ENCODE assay signal across 1 cellular context in genomic region chr10:130110236-130111114, GRCh38.
TF ChIP-seq lines count a peak whose summit lies in the region.

Gene C10orf143 (minus strand): TSS chr10:130110830. CDS start chr10:130110772, 58 bp downstream.

TF ChIP-seq in HepG2, 621 proteins besides CTCF, POLR2A, EP300 and RAD21 (continued from another document and continues in another):
- TF ChIP-seq HINFP (CRISPR knock-in tag; IDR thresholded peaks at IDR 0.05; ENCODE audit: low read depth) (peak; percentile 32; the same call in 1 of the 2 replicates), IRX3 (CRISPR knock-in tag; IDR thresholded peaks at IDR 0.05; ENCODE audit: borderline replicate concordance, low read depth) (peak; percentile 63; the same call in 1 of the 2 replicates), ZNF772 (CRISPR knock-in tag; IDR thresholded peaks at IDR 0.05) (peak; percentile 84; the same call in 1 of the 2 replicates), ZNF354B (CRISPR knock-in tag; IDR thresholded peaks at IDR 0.05) (no peak), ZSCAN25 (CRISPR knock-in tag; IDR thresholded peaks at IDR 0.05) (peak; percentile 47; the same call in 1 of the 2 replicates), ZNF160 (CRISPR knock-in tag; IDR thresholded peaks at IDR 0.05) (peak; percentile 56; the same call in 1 of the 2 replicates), ZMYM4 (CRISPR knock-in tag; IDR thresholded peaks at IDR 0.05) (peak; percentile 47), HNF1B (CRISPR knock-in tag; IDR thresholded peaks at IDR 0.05) (peak; percentile 56), FIP1L1 (IDR thresholded peaks at IDR 0.05; ENCODE audit: borderline replicate concordance, insufficient read depth, low read depth, low read length) (no peak), KAT8 (CRISPR knock-in tag; IDR thresholded peaks at IDR 0.05) (peak; percentile 90), ZNF335 (CRISPR knock-in tag; IDR thresholded peaks at IDR 0.05) (0 out of 2 replicates have a peak, but pooled peaks have one; percentile 78), FOXJ3 (CRISPR knock-in tag; IDR thresholded peaks at IDR 0.05; ENCODE audit: borderline replicate concordance) (no peak), SIN3A (IDR thresholded peaks at IDR 0.05; ENCODE audit: borderline replicate concordance, low read depth, low read length) (no peak; the same call in 1 of the 2 replicates), ZEB1 (IDR thresholded peaks at IDR 0.05; ENCODE audit: insufficient replicate concordance, low read depth) (no peak), ARID5B (CRISPR knock-in tag; IDR thresholded peaks at IDR 0.05) (no peak; the same call in none of the 2 replicates), ZBED4 (CRISPR knock-in tag; IDR thresholded peaks at IDR 0.05; ENCODE audit: borderline replicate concordance) (peak; percentile 29; the same call in 1 of the 2 replicates), SMC3 (IDR thresholded peaks at IDR 0.05; ENCODE audit: low read length) (no peak), MYC (CRISPR knock-in tag; IDR thresholded peaks at IDR 0.05; ENCODE audit: borderline replicate concordance) (peak; percentile 89), ZNF570 (CRISPR knock-in tag; IDR thresholded peaks at IDR 0.05; ENCODE audit: borderline replicate concordance) (peak; percentile 17; the same call in 1 of the 2 replicates), THAP11 (CRISPR knock-in tag; IDR thresholded peaks at IDR 0.05) (no peak), ZFP1 (CRISPR knock-in tag; IDR thresholded peaks at IDR 0.05) (no peak), ETS1 (CRISPR knock-in tag; IDR thresholded peaks at IDR 0.05) (peak; percentile 80; the same call in 1 of the 2 replicates), ZFP82 (CRISPR knock-in tag; IDR thresholded peaks at IDR 0.05; ENCODE audit: borderline replicate concordance) (peak; percentile 64), ARNT (IDR thresholded peaks at IDR 0.05) (no peak), ELK4 (CRISPR knock-in tag; IDR thresholded peaks at IDR 0.05; ENCODE audit: borderline replicate concordance) (no peak), NFYC (CRISPR knock-in tag; IDR thresholded peaks at IDR 0.05) (no peak), GABPB1 (CRISPR knock-in tag; IDR thresholded peaks at IDR 0.05) (peak; percentile 87), POLR2AphosphoS2 (IDR thresholded peaks at IDR 0.05; ENCODE audit: low read depth, low read length) (no peak), ERF (CRISPR knock-in tag; IDR thresholded peaks at IDR 0.05) (peak; percentile 79; the same call in 1 of the 2 replicates), HMGXB3 (CRISPR knock-in tag; IDR thresholded peaks at IDR 0.05; ENCODE audit: borderline replicate concordance) (no peak), CENPX (CRISPR knock-in tag; IDR thresholded peaks at IDR 0.05) (no peak), ATF7-NPFF (CRISPR knock-in tag; IDR thresholded peaks at IDR 0.05; ENCODE audit: low read depth) (peak; percentile 67; the same call in 1 of the 2 replicates), ZNF317 (CRISPR knock-in tag; IDR thresholded peaks at IDR 0.05) (peak; percentile 83), ZNF670 (CRISPR knock-in tag; IDR thresholded peaks at IDR 0.05; ENCODE audit: borderline replicate concordance) (peak; percentile 65; the same call in 1 of the 2 replicates), ZNF589 (CRISPR knock-in tag; conservative IDR thresholded peaks at IDR 0.05) (0 out of 2 replicates have a peak, but pooled peaks have one; percentile 59), KLF6 (CRISPR knock-in tag; IDR thresholded peaks at IDR 0.05) (no peak), ZNF563 (CRISPR knock-in tag; IDR thresholded peaks at IDR 0.05) (peak; percentile 37; the same call in 1 of the 2 replicates), PAX8 (CRISPR knock-in tag; IDR thresholded peaks at IDR 0.05; ENCODE audit: borderline replicate concordance) (no peak; the same call in 1 of the 2 replicates), ZSCAN20 (CRISPR knock-in tag; IDR thresholded peaks at IDR 0.05; ENCODE audit: borderline replicate concordance) (peak; percentile 80; the same call in 1 of the 2 replicates), POGK (CRISPR knock-in tag; conservative IDR thresholded peaks at IDR 0.05) (peak; percentile 19; the same call in 1 of the 2 replicates), BATF2 (CRISPR knock-in tag; IDR thresholded peaks at IDR 0.05) (no peak)
